In the genomic region with DNA sequence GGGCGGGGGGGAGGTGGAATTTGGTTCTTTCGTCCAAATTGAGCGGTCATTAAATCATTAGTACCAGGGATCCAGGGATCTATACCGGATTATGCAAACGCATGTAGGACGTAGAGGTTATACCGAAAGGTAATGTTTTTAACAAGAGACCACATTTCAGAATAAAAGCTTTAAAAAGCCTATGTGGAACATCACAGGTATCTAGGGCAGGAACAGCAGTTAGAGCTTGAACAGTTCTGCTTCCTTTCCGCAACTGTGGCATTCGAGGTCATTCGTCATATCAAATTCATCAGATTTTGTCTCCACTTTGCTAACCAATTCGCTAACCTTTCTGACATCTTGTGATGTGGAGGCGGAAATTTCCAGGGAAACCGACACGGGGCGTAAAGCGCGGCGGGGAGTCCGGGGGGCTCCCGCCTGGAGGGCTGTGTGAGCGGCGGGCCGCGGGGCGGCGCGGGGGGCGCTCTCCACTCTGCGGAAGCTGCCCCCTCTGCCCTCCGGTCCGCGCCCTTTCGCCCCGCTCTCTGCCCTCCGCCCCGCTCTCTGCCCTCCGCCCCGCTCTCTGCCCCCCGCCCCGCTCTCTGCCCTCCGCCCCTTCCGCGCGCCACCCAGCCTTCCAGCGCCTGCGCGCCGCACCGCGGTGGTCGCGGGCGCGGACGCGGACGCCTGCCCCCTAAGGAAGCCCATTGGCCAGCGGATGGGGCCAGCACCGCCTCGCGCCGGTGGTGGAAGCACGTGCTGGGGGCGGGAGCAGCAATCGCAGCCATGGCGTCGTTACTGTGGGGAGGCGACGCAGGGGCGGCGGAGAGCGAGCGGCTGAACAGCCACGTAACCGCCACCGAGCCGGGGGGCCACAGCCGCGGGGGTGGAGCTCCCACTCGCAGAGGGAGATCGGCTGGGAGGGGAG, we compare ENCODE assay signal across 8 cellular contexts. TPM values are rescaled to one million over a fixed set of nuclear protein-coding genes. Genes with fewer than 3 reads are reported as not detected.
DNase-seq lines count a peak whose midpoint lies in the region; TF ChIP-seq lines count a peak whose summit lies in the region.

TSS of gene DDX25 (plus strand) at position 756 of the 907 bp plus-strand sequence. CDS start at position 766, 10 bp downstream.

- TF ChIP-seq EP300 in SK-N-SH (IDR thresholded peaks at IDR 0.05; ENCODE audit: borderline replicate concordance in 1 of 2, low read depth in 1 of 2, low read length in 1 of 2): no peak

- H3K9me2 ChIP-seq in SK-N-SH: no peaks in the 10 kb centered on the region

- CTCF ChIA-PET in SK-N-SH (lab: Yijun Ruan, JAX): interaction anchor here (0.7 to 1.2 kb wide), 4 partner anchors 9 to 315 kb away, joined by 3 to 4 read pairs (median 3); no protein-coding TSS in a partner anchor

- no peaks in the 10 kb centered on the region for H3K9me3 ChIP-seq in SK-N-SH
- H3K9me3 ChIP-seq in duodenal mucosa (ENCODE audit: control insufficient read depth in 1 of 2, low read length in 2 of 2): no peaks in the 10 kb centered on the region
- no peaks in the 10 kb centered on the region for H3K9me3 ChIP-seq in thyroid gland

- peak within 1 kb of the TSS; percentile 95 for H3K27ac Mint-ChIP-seq in mesothelial cell of epicardium

- no peak for TF ChIP-seq POLR2A in thyroid gland (IDR thresholded peaks at IDR 0.05)

- H3K27ac ChIP-seq in SK-N-SH (ENCODE audit: low read depth in 2 of 2, low read length in 1 of 2): peak within 1 kb of the TSS in 1 of 2 experiments; percentile 64; a peak in 2 of 4 replicates
- no peak within 1 kb of the TSS for H3K27ac ChIP-seq in duodenal mucosa (ENCODE audit: low read depth, low read length)
- no peak within 1 kb of the TSS for H3K27ac ChIP-seq in thyroid gland

- peaks cover 11% of the 10 kb centered on the region for H3K36me3 Mint-ChIP-seq in mesothelial cell of epicardium

- no peaks in the 10 kb centered on the region for H3F3A ChIP-seq in SK-N-SH (replicated peaks; ENCODE audit: insufficient read depth)

- H3K27me3 ChIP-seq in SK-N-SH (ENCODE audit: insufficient read depth) (peaks cover 12% of the 10 kb centered on the region; the same call in 1 of the 2 replicates), duodenal mucosa (ENCODE audit: control insufficient read depth in 1 of 2, insufficient read depth in 2 of 2, low read length in 2 of 2) (peaks cover 17 to 27% of the 10 kb centered on the region in 2 donors), thyroid gland (no peaks in the 10 kb centered on the region)

- H3K9ac ChIP-seq in SK-N-SH (no peak within 1 kb of the TSS), duodenal mucosa (ENCODE audit: low read depth in 1 of 2, low read length in 2 of 2) (no peak within 1 kb of the TSS)

- peaks cover 52% of the 10 kb centered on the region for H3K27me3 Mint-ChIP-seq in mesothelial cell of epicardium (ENCODE audit: low read depth)

- H3K4me3 ChIP-seq in SK-N-SH (ENCODE audit: low read depth in 2 of 2, low read length in 1 of 2): peak within 1 kb of the TSS; percentile 95 to 98
- peak within 1 kb of the TSS; percentile 90 to 95 for H3K4me3 ChIP-seq in duodenal mucosa (ENCODE audit: low read depth in 1 of 2, low read length in 2 of 2)
- peak within 1 kb of the TSS; percentile 19 to 56 (median 48) for H3K4me3 ChIP-seq in thyroid gland (replicated peaks in 1 of 3)

- no peak for TF ChIP-seq RAD21 in SK-N-SH (IDR thresholded peaks at IDR 0.05; ENCODE audit: low read length)

- TF ChIP-seq CTCF in SK-N-SH (IDR thresholded peaks at IDR 0.05) (peak; percentile 13; the same call in 1 of the 2 replicates), mesothelial cell of epicardium (IDR thresholded peaks at IDR 0.05; ENCODE audit: unreplicated experiment) (no peak), thyroid gland (IDR thresholded peaks at IDR 0.05) (no peak)

- peaks cover 19% of the 10 kb centered on the region for H3K79me2 ChIP-seq in SK-N-SH (ENCODE audit: insufficient read depth)

- H3K4me3 Mint-ChIP-seq in mesothelial cell of epicardium: peak within 1 kb of the TSS; percentile 96

- no peaks in the 10 kb centered on the region for H3K9me3 Mint-ChIP-seq in mesothelial cell of epicardium

- peak within 1 kb of the TSS; percentile 91 for H3K4me2 ChIP-seq in SK-N-SH

- H2AFZ ChIP-seq in SK-N-SH (ENCODE audit: low read depth): peak within 1 kb of the TSS; percentile 96; the same call in 1 of the 2 replicates

- intact Hi-C loops in thyroid gland (cut with DNase I): no loop called here

- POLR2A ChIA-PET in SK-N-SH (lab: Yijun Ruan, JAX): interaction anchor here (1.3 to 1.4 kb wide), 2 partner anchors 16 to 311 kb away, joined by 5 to 11 read pairs; partner anchors contain the start of genes HYLS1 and STT3A

- DNase-seq in DMS 273 (lab: John Stamatoyannopoulos, UW; ENCODE audit: unreplicated experiment) (peak; percentile 45), DMS 273 treated with DMSO at 0.1 percent for 48 hours (lab: John Stamatoyannopoulos, UW) (no peak), SK-N-SH (peak; percentile 95), mesothelial cell of epicardium (ENCODE audit: low spot score in 2 of 2, unreplicated experiment in 2 of 2) (no peak), thyroid gland (peak; percentile 35 to 37), RKO (ENCODE audit: low spot score) (no peak), UCSD-AML1 (lab: John Stamatoyannopoulos, UW; ENCODE audit: unreplicated experiment) (no peak)

- H3K36me3 ChIP-seq in SK-N-SH (replicated peaks in 1 of 2; ENCODE audit: control insufficient read depth in 1 of 2, insufficient read depth in 2 of 2, low read length in 1 of 2) (peaks cover 0 to 21% of the 10 kb centered on the region in 2 experiments), duodenal mucosa (ENCODE audit: control insufficient read depth in 1 of 2, insufficient read depth in 2 of 2, low read length in 2 of 2) (peaks cover 0 to 9% of the 10 kb centered on the region in 2 donors), thyroid gland (no peaks in the 10 kb centered on the region)

- 27% methylated on average over 39 of the region's 81 CpGs for WGBS in SK-N-SH (ENCODE audit: low lambda C conversion rate)
- WGBS in thyroid gland, 2 donors: 3 to 4% methylated on average over 29 to 45 of the region's 81 CpGs

- peaks cover 24% of the 10 kb centered on the region for H3K4me1 Mint-ChIP-seq in mesothelial cell of epicardium

- H3K4me1 ChIP-seq in SK-N-SH (ENCODE audit: control insufficient read depth in 1 of 2, insufficient read depth in 2 of 2, low read depth in 1 of 2, low read length in 1 of 2): peaks cover 0 to 8% of the 10 kb centered on the region in 2 experiments; a peak in 2 of 4 replicates
- peaks cover 9 to 17% of the 10 kb centered on the region in 2 donors for H3K4me1 ChIP-seq in duodenal mucosa (ENCODE audit: control insufficient read depth in 1 of 2, insufficient read depth in 2 of 2, low read length in 2 of 2)
- H3K4me1 ChIP-seq in thyroid gland: peaks cover 14 to 23% of the 10 kb centered on the region in 2 donors

- H4K20me1 ChIP-seq in SK-N-SH (ENCODE audit: insufficient read depth): no peaks in the 10 kb centered on the region

TF ChIP-seq in SK-N-SH, 30 proteins besides CTCF, POLR2A, EP300 and RAD21 (continues in another document):
- TF ChIP-seq MEF2A (IDR thresholded peaks at IDR 0.05; ENCODE audit: borderline replicate concordance, low read depth) (no peak), GATA2 (CRISPR knock-in tag; IDR thresholded peaks at IDR 0.05) (peak; percentile 7; the same call in 1 of the 2 replicates), USF1 (IDR thresholded peaks at IDR 0.05; ENCODE audit: borderline replicate concordance, low read depth) (no peak), TAF1 (IDR thresholded peaks at IDR 0.05; ENCODE audit: borderline replicate concordance, low read depth, low read length) (no peak), SMC3 (IDR thresholded peaks at IDR 0.05; ENCODE audit: low read depth, low read length) (no peak), NRF1 (IDR thresholded peaks at IDR 0.05; ENCODE audit: low read depth, low read length) (peak; percentile 64), NFIC (IDR thresholded peaks at IDR 0.05; ENCODE audit: borderline replicate concordance) (no peak), JUND (IDR thresholded peaks at IDR 0.05) (no peak), CHD2 (IDR thresholded peaks at IDR 0.05; ENCODE audit: low read length, partially characterized antibody) (no peak), RFX5 (IDR thresholded peaks at IDR 0.05; ENCODE audit: low read length) (no peak)
- TF ChIP-seq, protein P1, sequence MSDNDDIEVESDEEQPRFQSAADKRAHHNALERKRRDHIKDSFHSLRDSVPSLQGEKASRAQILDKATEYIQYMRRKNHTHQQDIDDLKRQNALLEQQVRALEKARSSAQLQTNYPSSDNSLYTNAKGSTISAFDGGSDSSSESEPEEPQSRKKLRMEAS (IDR thresholded peaks at IDR 0.05; ENCODE audit: low read depth): peak; percentile 83
- TF ChIP-seq, protein P2, sequence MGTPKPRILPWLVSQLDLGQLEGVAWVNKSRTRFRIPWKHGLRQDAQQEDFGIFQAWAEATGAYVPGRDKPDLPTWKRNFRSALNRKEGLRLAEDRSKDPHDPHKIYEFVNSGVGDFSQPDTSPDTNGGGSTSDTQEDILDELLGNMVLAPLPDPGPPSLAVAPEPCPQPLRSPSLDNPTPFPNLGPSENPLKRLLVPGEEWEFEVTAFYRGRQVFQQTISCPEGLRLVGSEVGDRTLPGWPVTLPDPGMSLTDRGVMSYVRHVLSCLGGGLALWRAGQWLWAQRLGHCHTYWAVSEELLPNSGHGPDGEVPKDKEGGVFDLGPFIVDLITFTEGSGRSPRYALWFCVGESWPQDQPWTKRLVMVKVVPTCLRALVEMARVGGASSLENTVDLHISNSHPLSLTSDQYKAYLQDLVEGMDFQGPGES (IDR thresholded peaks at IDR 0.05; ENCODE audit: low read depth, low read length): no peak

RNA-seq across cellular contexts. Expression of gene DDX25, which starts in this region (rescaled TPM):
- 0.12 and 0.39 TPM in 2 replicates for polyA plus RNA-seq in SK-N-SH (2012; rRNA removed)
- polyA plus RNA-seq in SK-N-SH (2012; cell fraction: cytosol; rRNA removed): 0.24 and 0.42 TPM in 2 replicates
- 0.29 TPM in 2 replicates for polyA plus RNA-seq in SK-N-SH (2012; cell fraction: nucleus; rRNA removed)
- total RNA-seq in mesothelial cell of epicardium (0.98 to 1.7 TPM (median 1.1 TPM) in 3 replicates), thyroid gland (1 to 10 TPM; 1.6 to 3.8 (median 1.9) TPM)

Comparison
In these comparisons a context has a peak if more than half of its experiments do, and no peak if none do; other contexts are left out.
1. DNase-seq: peak in DMS 273 (single experiment) and thyroid gland (2 of 2); none in DMS 273 treated with DMSO at 0.1 percent for 48 hours (single experiment), mesothelial cell of epicardium (0 of 2), RKO (single experiment) and UCSD-AML1 (single experiment).
2. Peak in DNase-seq, H3K4me3 ChIP-seq and H3K4me2 ChIP-seq in SK-N-SH; RNA of the gene not detected or under 1 TPM.
3. Peak in every context shown above with its lines, with median percentiles within 50 percentile points of each other: H3K4me3 ChIP-seq.